In genomic region chr5:177302354-177303110, GRCh38 we compare ENCODE assay signal across 8 cellular contexts. TPM values are rescaled to one million over a fixed set of nuclear protein-coding genes. Genes with fewer than 3 reads are reported as not detected.
DNase-seq lines count a peak whose midpoint lies in the region; ATAC-seq and TF ChIP-seq lines count a peak whose summit lies in the region.

No MANE protein-coding gene starts in this region.

- peaks cover 42% of the 10 kb centered on the region for H3K4me1 Mint-ChIP-seq in WTC11

- H3K4me3 ChIP-seq in heart left ventricle (peak overlapping the region; percentile 76 to 100 (median 94)), right atrium auricular region (peak overlapping the region; percentile 90 to 96), smooth muscle cell (peak overlapping the region; percentile 100)

- TF ChIP-seq CTCF in heart left ventricle (IDR thresholded peaks at IDR 0.05) = no peak
- no peak for TF ChIP-seq CTCF in WTC11 (IDR thresholded peaks at IDR 0.05)
- no peak for TF ChIP-seq CTCF in right atrium auricular region (IDR thresholded peaks at IDR 0.05)
- TF ChIP-seq CTCF in smooth muscle cell (IDR thresholded peaks at IDR 0.05; ENCODE audit: borderline replicate concordance, insufficient read depth, poor library complexity, severe bottlenecking) = no peak

- peak overlapping the region; percentile 100 for H3K4me2 ChIP-seq in smooth muscle cell

- no peak overlapping the region for H2AFZ ChIP-seq in smooth muscle cell (ENCODE audit: low read depth)

- H3K9me3 ChIP-seq in heart left ventricle (no peaks in the 10 kb centered on the region), right atrium auricular region (no peaks in the 10 kb centered on the region), smooth muscle cell (replicated peaks; ENCODE audit: low read depth) (no peaks in the 10 kb centered on the region)

- DNase-seq in heart left ventricle (no peak), left ventricle myocardium superior (no peak), WTC11 (ENCODE audit: low spot score) (no peak), right atrium auricular region (ENCODE audit: low spot score) (peak; percentile 56), smooth muscle cell (lab: John Stamatoyannopoulos, UW; ENCODE audit: unreplicated experiment) (no peak), NCI-H146 treated with DMSO at 0.1 percent for 48 hours (lab: John Stamatoyannopoulos, UW; ENCODE audit: unreplicated experiment) (no peak), NCI-H1436 treated with DMSO at 0.1 percent for 48 hours (lab: John Stamatoyannopoulos, UW) (no peak)
- DNase-seq in stimulated activated CD4-positive, alpha-beta T cell treated with anti-CD3 and anti-CD28 coated beads, Interleukin-4, amount 100 ng/mL, for 1 hour = no peak

- H4K20me1 ChIP-seq in smooth muscle cell (ENCODE audit: low read depth) = peaks cover 21% of the 10 kb centered on the region

- H3K9ac ChIP-seq in smooth muscle cell (ENCODE audit: low read depth) = peak overlapping the region; percentile 97

- ATAC-seq in heart left ventricle (peak in 1 of 4 donors; percentile 0), left ventricle myocardium superior (no peak), WTC11 (peak; percentile 40)

- H3K4me1 ChIP-seq in heart left ventricle (peaks cover 0 to 79% (median 46%) of the 10 kb centered on the region in 12 donors), right atrium auricular region (peaks cover 0 to 53% of the 10 kb centered on the region in 2 donors), smooth muscle cell (ENCODE audit: low read depth) (peaks cover 12% of the 10 kb centered on the region)

- peaks cover 30% of the 10 kb centered on the region for H3K79me2 ChIP-seq in smooth muscle cell (ENCODE audit: low read depth)

- H3K36me3 Mint-ChIP-seq in WTC11 = peaks cover 29% of the 10 kb centered on the region

- H3K27ac ChIP-seq in heart left ventricle (peak overlapping the region in 11 of 12 donors; percentile 73 to 96 (median 89)), right atrium auricular region (peak overlapping the region; percentile 85), smooth muscle cell (ENCODE audit: low read depth) (peak overlapping the region; percentile 96)

- H3K27me3 ChIP-seq in heart left ventricle (no peaks in the 10 kb centered on the region), right atrium auricular region (no peaks in the 10 kb centered on the region), smooth muscle cell (ENCODE audit: low read depth) (no peaks in the 10 kb centered on the region)

- H3K36me3 ChIP-seq in heart left ventricle = peaks cover 0 to 53% (median 29%) of the 10 kb centered on the region in 9 donors
- peaks cover 14% of the 10 kb centered on the region for H3K36me3 ChIP-seq in right atrium auricular region
- no peaks in the 10 kb centered on the region for H3K36me3 ChIP-seq in smooth muscle cell (ENCODE audit: low read depth)

- no peak for TF ChIP-seq POLR2A in heart left ventricle (IDR thresholded peaks at IDR 0.05)

- peak overlapping the region; percentile 93 for H3K4me3 Mint-ChIP-seq in WTC11

- 30 to 39% (median 32%) methylated on average over 23 to 24 of the region's 24 CpGs for WGBS in heart left ventricle, 4 donors
- WGBS in smooth muscle cell (ENCODE audit: low lambda C conversion rate) = 41% methylated on average over 24 of the region's 24 CpGs

- no peaks in the 10 kb centered on the region for H3K27me3 Mint-ChIP-seq in WTC11 (ENCODE audit: low read depth)

- CTCF ChIA-PET in WTC11 (lab: Charles Lee) = interaction anchor here (1.1 to 2.2 kb wide), 9 partner anchors 8 to 193 kb away, joined by 3 to 16 read pairs (median 5); no protein-coding TSS in a partner anchor

- POLR2A ChIA-PET in WTC11 (lab: Charles Lee) = interaction anchor here (0.6 to 1.7 kb wide), 2 partner anchors 170 to 195 kb away, joined by 4 to 5 read pairs; partner anchors contain the start of gene PDLIM7

- no peaks in the 10 kb centered on the region for H3K9me3 Mint-ChIP-seq in WTC11

- H3F3A ChIP-seq in smooth muscle cell (ENCODE audit: low read depth) = peaks cover 35% of the 10 kb centered on the region

- peak overlapping the region; percentile 65 for H3K27ac Mint-ChIP-seq in WTC11

- intact Hi-C loops in heart left ventricle (cut with DNase I) = loop anchor here in 6 of 10 donors (5.0 to 10.0 kb wide), 4 partner anchors 170 to 190 kb away; partner anchors contain the start of gene NSD1 (in 1 of the 6)
- intact Hi-C loops in left ventricle myocardium superior (cut with micrococcal nuclease) = no loop called here

TF ChIP-seq in WTC11, 78 proteins besides CTCF, POLR2A, EP300 and RAD21:
- TF ChIP-seq CBFB (CRISPR knock-in tag; IDR thresholded peaks at IDR 0.05; ENCODE audit: low read depth) (no peak), EMX1 (CRISPR knock-in tag; IDR thresholded peaks at IDR 0.05) (0 out of 2 replicates have a peak, but pooled peaks have one; percentile 59), ERG (CRISPR knock-in tag; IDR thresholded peaks at IDR 0.05) (peak; percentile 9; the same call in 1 of the 2 replicates), ZNF121 (CRISPR knock-in tag; IDR thresholded peaks at IDR 0.05) (no peak)
- TF ChIP-seq, protein P1, sequence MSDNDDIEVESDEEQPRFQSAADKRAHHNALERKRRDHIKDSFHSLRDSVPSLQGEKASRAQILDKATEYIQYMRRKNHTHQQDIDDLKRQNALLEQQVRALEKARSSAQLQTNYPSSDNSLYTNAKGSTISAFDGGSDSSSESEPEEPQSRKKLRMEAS (CRISPR knock-in tag; IDR thresholded peaks at IDR 0.05) = 0 out of 2 replicates have a peak, but pooled peaks have one; percentile 28

RNA-seq across cellular contexts. Expression of gene RAB24, which starts 1.0 kb away (rescaled TPM):
- 10 to 100 TPM; 11.6 to 27.5 (median 18.9) TPM for total RNA-seq in heart left ventricle
- 10 to 100 TPM; 23.8 to 28.3 TPM for polyA plus RNA-seq in heart left ventricle
- 21.6 TPM for total RNA-seq in left ventricle myocardium superior
- total RNA-seq in WTC11 (2021) = 37.0 to 40.2 TPM (median 38.0 TPM) in 3 replicates
- total RNA-seq in right atrium auricular region = 10 to 100 TPM; 14.8 to 14.9 TPM
- total RNA-seq in smooth muscle cell = 15.3 and 41.8 TPM in 2 replicates
- polyA plus RNA-seq in smooth muscle cell = 46.4 and 49.5 TPM in 2 replicates

RNA-seq across cellular contexts. Expression of gene PRELID1, which starts 1.1 kb away (rescaled TPM):
- 10 to 100 TPM; 30.3 to 80.6 (median 42.4) TPM for total RNA-seq in heart left ventricle
- polyA plus RNA-seq in heart left ventricle = 100 to 1,000 TPM in 1 of 2 donors, 10 to 100 TPM in 1; 33.8 to 160 TPM
- total RNA-seq in left ventricle myocardium superior = 35.2 TPM
- total RNA-seq in WTC11 (2021) = 235 to 273 TPM (median 245 TPM) in 3 replicates
- total RNA-seq in right atrium auricular region = 10 to 100 TPM; 26.7 to 44.3 TPM
- total RNA-seq in smooth muscle cell = 132 and 197 TPM in 2 replicates
- 264 and 268 TPM in 2 replicates for polyA plus RNA-seq in smooth muscle cell

RNA-seq across cellular contexts. Expression of gene MXD3, which starts 9.2 kb away (rescaled TPM):
- total RNA-seq in heart left ventricle = 1 to 10 TPM in 8 of 9 donors, under 1 TPM in 1; 0.52 to 9.1 (median 3.1) TPM
- polyA plus RNA-seq in heart left ventricle = 1 to 10 TPM; 1.3 to 2.5 TPM
- 1.7 TPM for total RNA-seq in left ventricle myocardium superior
- total RNA-seq in WTC11 (2021) = 16.9 to 25.7 TPM (median 18.8 TPM) in 3 replicates
- total RNA-seq in right atrium auricular region = 1 to 10 TPM; 1.6 to 1.8 TPM
- 8.6 and 16.9 TPM in 2 replicates for total RNA-seq in smooth muscle cell
- polyA plus RNA-seq in smooth muscle cell = 14.9 and 15.6 TPM in 2 replicates

RNA-seq across cellular contexts. Expression of gene LMAN2, which starts 48.9 kb away (rescaled TPM):
- total RNA-seq in heart left ventricle (100 to 1,000 TPM in 3 of 9 donors, 10 to 100 TPM in 6; 50.2 to 155 (median 63.6) TPM), left ventricle myocardium superior (61.2 TPM), WTC11 (2021) (141 to 162 TPM (median 147 TPM) in 3 replicates), right atrium auricular region (100 to 1,000 TPM; 128 to 134 TPM), smooth muscle cell (178 and 241 TPM in 2 replicates)
- polyA plus RNA-seq in heart left ventricle (100 to 1,000 TPM in 1 of 2 donors, 10 to 100 TPM in 1; 43.3 to 313 TPM), smooth muscle cell (236 and 253 TPM in 2 replicates)

RNA-seq across cellular contexts. Expression of gene RGS14, which starts 55.2 kb away (rescaled TPM):
- total RNA-seq in heart left ventricle (10 to 100 TPM in 1 of 9 donors, 1 to 10 TPM in 8; 1.3 to 10.7 (median 2.9) TPM), left ventricle myocardium superior (2.0 TPM), WTC11 (2021) (60.4 to 74.6 TPM (median 64.6 TPM) in 3 replicates), right atrium auricular region (1 to 10 TPM; 3.1 to 6.8 TPM), smooth muscle cell (6.0 and 38.5 TPM in 2 replicates)
- polyA plus RNA-seq in heart left ventricle (1 to 10 TPM; 3.7 to 4.9 TPM), smooth muscle cell (23.3 and 23.8 TPM in 2 replicates)
